Comparison of ENCODE assay signal across 1 cellular context in the genomic region with DNA sequence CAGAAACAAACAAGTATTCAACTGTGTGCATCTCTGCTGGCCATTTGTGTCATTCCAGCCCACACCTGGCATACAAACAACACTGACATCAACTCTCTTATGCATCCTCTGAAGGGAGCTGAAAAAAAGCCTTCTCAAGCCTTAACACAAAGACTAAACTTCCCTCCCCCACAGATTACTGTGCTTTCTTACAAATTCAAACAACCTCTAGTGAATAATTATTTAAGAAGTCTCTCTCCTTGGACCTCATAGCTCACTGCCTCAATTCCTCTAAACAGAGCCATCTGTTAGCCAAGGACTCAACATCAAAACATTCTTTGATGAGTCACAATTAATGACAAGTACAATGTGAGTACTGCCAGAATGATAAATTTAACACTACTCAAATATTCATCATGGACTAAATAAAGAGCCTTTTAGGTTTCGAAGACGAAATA.
TF ChIP-seq lines count a peak whose summit lies in the region.

No MANE protein-coding gene starts in this region.

TF ChIP-seq in SK-N-SH treated with all-trans-retinoic acid at 6 μM for 48 hours, 23 proteins besides CTCF, POLR2A, EP300 and RAD21 (continued from another document):
- TF ChIP-seq, protein P1, sequence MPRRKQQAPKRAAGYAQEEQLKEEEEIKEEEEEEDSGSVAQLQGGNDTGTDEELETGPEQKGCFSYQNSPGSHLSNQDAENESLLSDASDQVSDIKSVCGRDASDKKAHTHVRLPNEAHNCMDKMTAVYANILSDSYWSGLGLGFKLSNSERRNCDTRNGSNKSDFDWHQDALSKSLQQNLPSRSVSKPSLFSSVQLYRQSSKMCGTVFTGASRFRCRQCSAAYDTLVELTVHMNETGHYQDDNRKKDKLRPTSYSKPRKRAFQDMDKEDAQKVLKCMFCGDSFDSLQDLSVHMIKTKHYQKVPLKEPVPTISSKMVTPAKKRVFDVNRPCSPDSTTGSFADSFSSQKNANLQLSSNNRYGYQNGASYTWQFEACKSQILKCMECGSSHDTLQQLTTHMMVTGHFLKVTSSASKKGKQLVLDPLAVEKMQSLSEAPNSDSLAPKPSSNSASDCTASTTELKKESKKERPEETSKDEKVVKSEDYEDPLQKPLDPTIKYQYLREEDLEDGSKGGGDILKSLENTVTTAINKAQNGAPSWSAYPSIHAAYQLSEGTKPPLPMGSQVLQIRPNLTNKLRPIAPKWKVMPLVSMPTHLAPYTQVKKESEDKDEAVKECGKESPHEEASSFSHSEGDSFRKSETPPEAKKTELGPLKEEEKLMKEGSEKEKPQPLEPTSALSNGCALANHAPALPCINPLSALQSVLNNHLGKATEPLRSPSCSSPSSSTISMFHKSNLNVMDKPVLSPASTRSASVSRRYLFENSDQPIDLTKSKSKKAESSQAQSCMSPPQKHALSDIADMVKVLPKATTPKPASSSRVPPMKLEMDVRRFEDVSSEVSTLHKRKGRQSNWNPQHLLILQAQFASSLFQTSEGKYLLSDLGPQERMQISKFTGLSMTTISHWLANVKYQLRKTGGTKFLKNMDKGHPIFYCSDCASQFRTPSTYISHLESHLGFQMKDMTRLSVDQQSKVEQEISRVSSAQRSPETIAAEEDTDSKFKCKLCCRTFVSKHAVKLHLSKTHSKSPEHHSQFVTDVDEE (CRISPR knock-in tag; IDR thresholded peaks at IDR 0.05), result no peak
- TF ChIP-seq RARB (CRISPR knock-in tag; IDR thresholded peaks at IDR 0.05), result no peak
- TF ChIP-seq ISL1 (CRISPR knock-in tag; IDR thresholded peaks at IDR 0.05), result peak; percentile 44; the same call in 1 of the 2 replicates
- TF ChIP-seq, protein P2, sequence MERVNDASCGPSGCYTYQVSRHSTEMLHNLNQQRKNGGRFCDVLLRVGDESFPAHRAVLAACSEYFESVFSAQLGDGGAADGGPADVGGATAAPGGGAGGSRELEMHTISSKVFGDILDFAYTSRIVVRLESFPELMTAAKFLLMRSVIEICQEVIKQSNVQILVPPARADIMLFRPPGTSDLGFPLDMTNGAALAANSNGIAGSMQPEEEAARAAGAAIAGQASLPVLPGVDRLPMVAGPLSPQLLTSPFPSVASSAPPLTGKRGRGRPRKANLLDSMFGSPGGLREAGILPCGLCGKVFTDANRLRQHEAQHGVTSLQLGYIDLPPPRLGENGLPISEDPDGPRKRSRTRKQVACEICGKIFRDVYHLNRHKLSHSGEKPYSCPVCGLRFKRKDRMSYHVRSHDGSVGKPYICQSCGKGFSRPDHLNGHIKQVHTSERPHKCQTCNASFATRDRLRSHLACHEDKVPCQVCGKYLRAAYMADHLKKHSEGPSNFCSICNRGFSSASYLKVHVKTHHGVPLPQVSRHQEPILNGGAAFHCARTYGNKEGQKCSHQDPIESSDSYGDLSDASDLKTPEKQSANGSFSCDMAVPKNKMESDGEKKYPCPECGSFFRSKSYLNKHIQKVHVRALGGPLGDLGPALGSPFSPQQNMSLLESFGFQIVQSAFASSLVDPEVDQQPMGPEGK (CRISPR knock-in tag; IDR thresholded peaks at IDR 0.05; ENCODE audit: borderline replicate concordance), result no peak
- no peak for TF ChIP-seq ARNTL (CRISPR knock-in tag; IDR thresholded peaks at IDR 0.05; ENCODE audit: borderline replicate concordance, low read depth)
